Comparison of ENCODE assay signal across 1 cellular context in the genomic region with DNA sequence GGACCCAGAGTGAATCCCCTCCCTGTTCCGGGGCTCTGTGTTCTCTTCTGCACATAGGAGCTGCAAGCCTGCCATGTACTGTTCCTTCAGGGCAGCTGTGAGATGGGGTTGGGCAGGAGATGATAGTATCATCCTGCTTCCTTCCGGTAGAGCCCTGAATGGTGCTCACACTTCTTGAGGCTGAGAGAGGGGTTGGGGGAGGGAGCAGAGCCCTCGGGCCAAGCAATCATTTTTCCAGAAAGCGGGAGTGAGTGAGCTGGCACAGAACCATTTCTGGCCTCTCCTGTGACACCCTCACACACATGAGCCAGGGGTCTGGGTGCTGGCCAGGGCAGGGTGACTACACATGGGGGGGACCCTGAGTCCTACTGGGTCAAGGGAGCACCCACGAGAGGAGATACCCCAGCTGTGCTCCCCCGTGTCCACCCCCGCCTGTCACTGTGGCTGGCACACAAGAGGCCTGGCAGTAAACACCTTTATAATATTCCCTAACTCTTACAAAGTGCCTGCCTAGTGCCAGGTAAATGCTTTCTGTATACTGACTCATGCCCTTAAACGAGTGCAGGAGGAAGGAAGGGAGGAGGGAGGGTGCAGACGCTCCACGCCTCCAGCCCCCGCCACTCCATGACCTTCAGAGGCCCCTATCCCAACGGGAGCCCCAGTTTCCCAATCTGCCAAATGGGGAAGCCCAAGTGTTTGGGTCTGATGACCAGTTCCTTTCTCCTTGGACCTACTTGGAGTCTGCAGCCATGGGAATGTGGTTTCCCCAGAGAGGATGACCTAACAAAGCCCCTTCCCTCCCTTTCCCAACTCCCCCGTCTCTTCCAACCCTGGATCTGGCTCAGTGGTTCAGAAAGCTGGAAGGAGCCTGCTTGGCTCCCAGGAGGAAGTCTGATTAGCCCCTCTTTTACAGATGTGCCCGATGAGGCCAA.
TF ChIP-seq lines count a peak whose summit lies in the region.

No MANE protein-coding gene starts in this region.

TF ChIP-seq in IMR-90, 13 proteins besides CTCF, POLR2A, EP300 and RAD21:
- TF ChIP-seq RCOR1 (IDR thresholded peaks at IDR 0.05; ENCODE audit: insufficient replicate concordance, low read length), result no peak
- TF ChIP-seq, protein P1, sequence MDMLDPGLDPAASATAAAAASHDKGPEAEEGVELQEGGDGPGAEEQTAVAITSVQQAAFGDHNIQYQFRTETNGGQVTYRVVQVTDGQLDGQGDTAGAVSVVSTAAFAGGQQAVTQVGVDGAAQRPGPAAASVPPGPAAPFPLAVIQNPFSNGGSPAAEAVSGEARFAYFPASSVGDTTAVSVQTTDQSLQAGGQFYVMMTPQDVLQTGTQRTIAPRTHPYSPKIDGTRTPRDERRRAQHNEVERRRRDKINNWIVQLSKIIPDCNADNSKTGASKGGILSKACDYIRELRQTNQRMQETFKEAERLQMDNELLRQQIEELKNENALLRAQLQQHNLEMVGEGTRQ (IDR thresholded peaks at IDR 0.05; ENCODE audit: low read depth, low read length), result no peak
- TF ChIP-seq CEBPB (IDR thresholded peaks at IDR 0.05; ENCODE audit: low read depth, low read length), result no peak
- TF ChIP-seq MAFK (IDR thresholded peaks at IDR 0.05; ENCODE audit: low read depth, low read length), result no peak
- TF ChIP-seq NFE2L2 (IDR thresholded peaks at IDR 0.05; ENCODE audit: low read depth, low read length), result no peak
- TF ChIP-seq RFX5 (IDR thresholded peaks at IDR 0.05; ENCODE audit: low read depth, low read length), result no peak
- no peak for TF ChIP-seq MAZ (IDR thresholded peaks at IDR 0.05; ENCODE audit: borderline replicate concordance, low read depth, low read length)
- TF ChIP-seq CHD1 (IDR thresholded peaks at IDR 0.05; ENCODE audit: low read depth, low read length), result no peak
- no peak for TF ChIP-seq FOS (IDR thresholded peaks at IDR 0.05; ENCODE audit: low read depth, low read length)
- TF ChIP-seq, protein P2, sequence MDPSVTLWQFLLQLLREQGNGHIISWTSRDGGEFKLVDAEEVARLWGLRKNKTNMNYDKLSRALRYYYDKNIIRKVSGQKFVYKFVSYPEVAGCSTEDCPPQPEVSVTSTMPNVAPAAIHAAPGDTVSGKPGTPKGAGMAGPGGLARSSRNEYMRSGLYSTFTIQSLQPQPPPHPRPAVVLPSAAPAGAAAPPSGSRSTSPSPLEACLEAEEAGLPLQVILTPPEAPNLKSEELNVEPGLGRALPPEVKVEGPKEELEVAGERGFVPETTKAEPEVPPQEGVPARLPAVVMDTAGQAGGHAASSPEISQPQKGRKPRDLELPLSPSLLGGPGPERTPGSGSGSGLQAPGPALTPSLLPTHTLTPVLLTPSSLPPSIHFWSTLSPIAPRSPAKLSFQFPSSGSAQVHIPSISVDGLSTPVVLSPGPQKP (IDR thresholded peaks at IDR 0.05; ENCODE audit: borderline replicate concordance, low read depth, low read length), result no peak
- no peak for TF ChIP-seq MXI1 (IDR thresholded peaks at IDR 0.05; ENCODE audit: borderline replicate concordance, low read depth, low read length)
- TF ChIP-seq BHLHE40 (IDR thresholded peaks at IDR 0.05; ENCODE audit: low read depth, low read length), result no peak
- no peak for TF ChIP-seq SMC3 (IDR thresholded peaks at IDR 0.05; ENCODE audit: low read depth, low read length)
